ENCODE assay signal across 11 cellular contexts in the genomic region with DNA sequence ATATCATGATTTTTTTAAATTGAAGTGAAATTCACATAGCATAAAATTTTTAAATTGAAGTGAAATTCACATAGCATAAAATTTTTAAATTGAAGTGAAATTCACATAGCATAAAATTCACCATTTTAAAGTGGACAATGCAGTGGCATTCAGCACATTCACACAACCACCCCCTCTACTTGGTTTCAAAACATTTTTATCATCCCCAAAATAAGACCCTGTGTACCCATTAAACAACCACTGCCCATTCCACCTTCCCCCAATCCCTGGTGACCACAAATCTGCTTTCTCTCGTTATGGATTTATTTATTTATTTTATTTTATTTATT. TPM values are rescaled to one million over a fixed set of nuclear protein-coding genes. Genes with fewer than 3 reads are reported as not detected.
DNase-seq lines count a peak whose midpoint lies in the region; ATAC-seq and TF ChIP-seq lines count a peak whose summit lies in the region.
"Not testable (repeated sequence)": the region's sequence is repeated elsewhere in the genome, so short reads cannot be mapped to it uniquely, and the experiment has no call there.
"Had no signal": no experiment of that assay in that cellular context is flagged by ENCODE, and none has a peak within 500 bp of the region (broad histone marks: within the 10 kb centered on the region; RNA-seq: fewer than 3 reads in every experiment).

No MANE protein-coding gene starts in this region.

- CTCF ChIA-PET in WTC11 (lab: Charles Lee): interaction anchor here (1.0 to 2.6 kb wide), 4 partner anchors 32 to 156 kb away, joined by 3 to 10 read pairs (median 4); no protein-coding TSS in a partner anchor

- H3K79me2 ChIP-seq in GM23338 (replicated peaks; ENCODE audit: insufficient read depth); Loucy (ENCODE audit: insufficient read depth, low read length); smooth muscle cell (ENCODE audit: low read depth): not testable (repeated sequence)

- not testable (repeated sequence) for DNase-seq in GM23338 (ENCODE audit: low spot score); WTC11 (ENCODE audit: low spot score); neural crest cell (ENCODE audit: low read depth, low spot score); smooth muscle cell (lab: John Stamatoyannopoulos, UW; ENCODE audit: unreplicated experiment)

- peak overlapping the region; percentile 59 for H3K4me2 ChIP-seq in BLaER1
- H3K4me2 ChIP-seq in GM23338: peak overlapping the region; percentile 71
- peak overlapping the region; percentile 19 for H3K4me2 ChIP-seq in Loucy (ENCODE audit: low read depth, low read length, poor library complexity, severe bottlenecking)
- peak overlapping the region; percentile 72 for H3K4me2 ChIP-seq in smooth muscle cell

- peaks cover 25% of the 10 kb centered on the region for H3K4me1 ChIP-seq in BLaER1
- peaks cover 25% of the 10 kb centered on the region for H3K4me1 ChIP-seq in GM23338 (ENCODE audit: insufficient read depth)
- H3K4me1 ChIP-seq in HUES48 (ENCODE audit: control insufficient read depth, insufficient read depth, low read length); Loucy (ENCODE audit: insufficient read depth, low read length, poor library complexity, severe bottlenecking); iPS-18a (ENCODE audit: control insufficient read depth, low read depth, low read length); smooth muscle cell (ENCODE audit: low read depth): not testable (repeated sequence)

- not testable (repeated sequence) for H3K27me3 Mint-ChIP-seq in GM23338 (ENCODE audit: insufficient read depth, low read depth, poor library complexity); WTC11 (ENCODE audit: low read depth); neural crest cell (ENCODE audit: low read depth)

- not testable (repeated sequence) for H4K20me1 ChIP-seq in BLaER1; GM23338 (replicated peaks; ENCODE audit: insufficient read depth); Loucy (ENCODE audit: insufficient read depth, low read length, poor library complexity, severe bottlenecking); smooth muscle cell (ENCODE audit: low read depth)

- H2AFZ ChIP-seq in GM23338; Loucy (ENCODE audit: low read length); smooth muscle cell (ENCODE audit: low read depth): not testable (repeated sequence)

- H3K4me3 Mint-ChIP-seq in GM23338 (peak overlapping the region; percentile 34; the same call in 2 of the 3 replicates), neural crest cell (peak overlapping the region; percentile 59)
- H3K4me3 Mint-ChIP-seq in WTC11: not testable (repeated sequence)

- 51% methylated on average over 1 of the region's 1 CpG for WGBS in smooth muscle cell (ENCODE audit: low lambda C conversion rate)

- H3K9ac ChIP-seq in BLaER1; HUES48 (ENCODE audit: low read depth, low read length); Loucy (ENCODE audit: low read depth, low read length, poor library complexity, severe bottlenecking); iPS-18a (ENCODE audit: low read length); smooth muscle cell (ENCODE audit: low read depth): not testable (repeated sequence)

- H3K27me3 ChIP-seq in BLaER1; GM23338 (ENCODE audit: insufficient read depth); HUES48 (ENCODE audit: control insufficient read depth, insufficient read depth, low read length); Loucy (ENCODE audit: insufficient read depth, low read length, poor library complexity, severe bottlenecking); iPS-18a (ENCODE audit: control insufficient read depth, insufficient read depth, low read length); smooth muscle cell (ENCODE audit: low read depth): not testable (repeated sequence)

- H3K9me2 ChIP-seq in GM23338 (ENCODE audit: insufficient read depth); Loucy (replicated peaks; ENCODE audit: low read depth, low read length): not testable (repeated sequence)

- not testable (repeated sequence) for TF ChIP-seq CTCF in GM23338 (conservative IDR thresholded peaks at IDR 0.05; ENCODE audit: low read depth in 2 of 2); Loucy (conservative IDR thresholded peaks at IDR 0.05; ENCODE audit: low read length); WTC11 (IDR thresholded peaks at IDR 0.05); neural crest cell (conservative IDR thresholded peaks at IDR 0.05); smooth muscle cell (IDR thresholded peaks at IDR 0.05; ENCODE audit: borderline replicate concordance, insufficient read depth, poor library complexity, severe bottlenecking)

- H3K27ac ChIP-seq in BLaER1; GM23338 (ENCODE audit: low read depth); HUES48 (ENCODE audit: low read depth, low read length); iPS-18a (ENCODE audit: low read length); smooth muscle cell (ENCODE audit: low read depth): not testable (repeated sequence)

- not testable (repeated sequence) for H3K9me3 Mint-ChIP-seq in GM23338, WTC11, neural crest cell

- H3F3A ChIP-seq in GM23338 (replicated peaks; ENCODE audit: low read depth); Loucy (ENCODE audit: low read depth); smooth muscle cell (ENCODE audit: low read depth): not testable (repeated sequence)

- H3K4me1 Mint-ChIP-seq in GM23338 (peaks cover 21% of the 10 kb centered on the region), WTC11 (peaks cover 24% of the 10 kb centered on the region), neural crest cell (peaks cover 19% of the 10 kb centered on the region)

- not testable (repeated sequence) for H3K9me3 ChIP-seq in BLaER1; HUES48 (ENCODE audit: control insufficient read depth, insufficient read depth, low read length); Loucy (ENCODE audit: insufficient read depth, low read depth, low read length); iPS-18a (ENCODE audit: control insufficient read depth, low read depth, low read length); smooth muscle cell (replicated peaks; ENCODE audit: low read depth)

- H3K36me3 Mint-ChIP-seq in GM23338 (ENCODE audit: low read depth); WTC11; neural crest cell (ENCODE audit: low read depth): not testable (repeated sequence)

- H3K4me3 ChIP-seq in BLaER1; GM23338; Loucy (ENCODE audit: low read length, poor library complexity, severe bottlenecking); smooth muscle cell: not testable (repeated sequence)
- H3K4me3 ChIP-seq in HUES48 (ENCODE audit: low read depth, low read length) (peak overlapping the region; percentile 35), iPS-18a (ENCODE audit: low read length) (peak overlapping the region; percentile 26)

- POLR2A ChIA-PET in WTC11 (lab: Charles Lee): not testable (repeated sequence)

- not testable (repeated sequence) for H3K36me3 ChIP-seq in BLaER1; GM23338 (ENCODE audit: insufficient read depth); HUES48 (ENCODE audit: control insufficient read depth, insufficient read depth, low read length); Loucy (ENCODE audit: insufficient read depth, low read length); iPS-18a (ENCODE audit: control insufficient read depth, low read depth, low read length); smooth muscle cell (ENCODE audit: low read depth)

- H3K27ac Mint-ChIP-seq in GM23338 (peak overlapping the region; percentile 85), neural crest cell (ENCODE audit: unreplicated experiment) (peak overlapping the region; percentile 78)
- not testable (repeated sequence) for H3K27ac Mint-ChIP-seq in WTC11

- ATAC-seq in GM23338: not testable (repeated sequence)
- ATAC-seq in WTC11: 0 out of 2 replicates have a peak, but pooled peaks have one; percentile 5

RNA-seq across cellular contexts. Expression of a gene that starts 36.8 kb away (rescaled TPM):
- total RNA-seq in GM23338 (2014; rRNA removed; shearing (Covaris generic)): not detected in 2 replicates
- polyA plus RNA-seq in GM23338 (2016; fragmentation: Nextera tagmentation; extraction: Ambion mirVana): not detected in 2 replicates
- total RNA-seq in WTC11 (2021): not detected in 3 replicates
- total RNA-seq in neural crest cell: not detected in 2 replicates
- total RNA-seq in smooth muscle cell: not detected in 2 replicates
- not detected in 2 replicates for polyA plus RNA-seq in smooth muscle cell
- total RNA-seq: CD4-positive, alpha-beta memory T cell; H4; HT-29 had no signal
- polyA plus RNA-seq: CD4-positive, alpha-beta memory T cell had no signal

Comparison
In these comparisons a context has a peak if more than half of its experiments do, and no peak if none do; other contexts are left out.
1. H3K4me2 ChIP-seq: peak in every context shown above with its lines; median percentile 72 in smooth muscle cell; 71 in GM23338; 59 in BLaER1; 19 in Loucy.